30 cellular contexts compared by ENCODE assay signal in the genomic region with DNA sequence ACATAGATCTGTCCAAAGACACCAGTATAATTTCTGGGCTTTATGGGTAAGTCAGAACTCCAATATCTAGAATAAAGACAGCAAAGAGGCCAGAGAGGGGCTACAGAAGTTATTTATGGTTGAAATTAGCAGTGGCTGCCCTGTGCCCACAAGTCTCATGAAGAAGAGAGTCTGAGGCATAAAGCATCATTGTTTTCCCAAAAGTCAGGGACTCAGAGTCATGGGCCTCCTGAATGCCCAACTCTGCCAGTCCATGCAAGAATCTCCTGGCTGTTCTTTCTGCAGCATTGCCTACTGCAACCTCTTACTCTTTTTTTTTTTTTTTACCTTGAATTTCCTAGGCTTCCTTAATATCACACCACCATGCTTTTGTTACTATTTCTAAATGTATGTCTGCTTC. TPM values are rescaled to one million over a fixed set of nuclear protein-coding genes. Genes with fewer than 3 reads are reported as not detected.
"Had no signal": no experiment of that assay in that cellular context is flagged by ENCODE, and none has a peak within 500 bp of the region (broad histone marks: within the 10 kb centered on the region; RNA-seq: fewer than 3 reads in every experiment).

No MANE protein-coding gene starts in this region.

- H3K27me3 Mint-ChIP-seq: activated naive CD4-positive, alpha-beta T cell treated with anti-CD3 and anti-CD28 coated beads, Interleukin-2, amount 50 U/mL, for 24 hours had no signal

- H3K4me1 Mint-ChIP-seq: activated naive CD4-positive, alpha-beta T cell treated with anti-CD3 and anti-CD28 coated beads, Interleukin-2, amount 50 U/mL, for 24 hours had no signal

- H3K27me3 ChIP-seq: adrenal gland, body of pancreas, breast epithelium, Peyer's patch had no signal

- H3K4me3 Mint-ChIP-seq: activated CD8-positive, alpha-beta T cell treated with anti-CD3 and anti-CD28 coated beads for 36 hours; activated naive CD4-positive, alpha-beta T cell treated with anti-CD3 and anti-CD28 coated beads, Interleukin-2, amount 50 U/mL, for 24 hours; activated T-cell treated with anti-CD3 and anti-CD28 coated beads, Interleukin-2, amount 50 U/mL, for 24 hours had no signal

- DNase-seq: activated CD4-positive, alpha-beta T cell treated with anti-CD3 and anti-CD28 coated beads for 1 hour; activated CD4-positive, alpha-beta T cell treated with anti-CD3 and anti-CD28 coated beads for 48 hours; activated CD4-positive, CD25-positive, alpha-beta regulatory T cell; activated CD8-positive, alpha-beta T cell treated with anti-CD3 and anti-CD28 coated beads for 36 hours; activated gamma-delta T cell; activated naive CD4-positive, alpha-beta T cell treated with Interleukin-2 at 50 U/mL for 16 hours; activated T-cell treated with anti-CD3 and anti-CD28 coated beads, Interleukin-2, amount 50 U/mL, for 24 hours; adrenal gland; body of pancreas; NCI-H1092 treated with DMSO at 0.1 percent for 48 hours; NCI-H1417; NCI-H146; NCI-H187; NCI-H2081 treated with DMSO at 0.1 percent for 48 hours; NCI-H345; NCI-H524 treated with DMSO at 0.1 percent for 48 hours; NK-92 treated with Interleukin-12 subunit alpha and Interleukin-12 subunit beta, amount 100 ng/mL, for 24 hours; PC-3; Peyer's patch; RPMI8226; SIG-M5; SW 1271; T1000; WERI-Rb-1 had no signal

- H3K9me3 Mint-ChIP-seq: activated CD8-positive, alpha-beta T cell treated with anti-CD3 and anti-CD28 coated beads for 36 hours; activated naive CD4-positive, alpha-beta T cell treated with anti-CD3 and anti-CD28 coated beads, Interleukin-2, amount 50 U/mL, for 24 hours; activated T-cell treated with anti-CD3 and anti-CD28 coated beads, Interleukin-2, amount 50 U/mL, for 24 hours; activated T-helper 2 cell treated with anti-CD3 and anti-CD28 coated beads, Interferon-gamma antibody, Interleukin-2, Interleukin-4, amounts not matched to agents 10 μg/mL and 5 μg/mL and 100 μg/mL, durations not matched to agents 14 hours and 24 hours and 36 hours had no signal

- H3K27ac ChIP-seq: adrenal gland, body of pancreas, breast epithelium, Peyer's patch, WERI-Rb-1 had no signal

- ATAC-seq: activated CD8-positive, alpha-beta T cell treated with anti-CD3 and anti-CD28 coated beads for 36 hours; body of pancreas; K562; PC-3 had no signal

- H3K4me3 ChIP-seq: adrenal gland, body of pancreas, breast epithelium, K562, Peyer's patch had no signal

- H3K36me3 Mint-ChIP-seq: activated naive CD4-positive, alpha-beta T cell treated with anti-CD3 and anti-CD28 coated beads, Interleukin-2, amount 50 U/mL, for 24 hours had no signal

- H3K36me3 ChIP-seq: breast epithelium, WERI-Rb-1 had no signal

- H3K27ac Mint-ChIP-seq: activated CD8-positive, alpha-beta T cell treated with anti-CD3 and anti-CD28 coated beads for 36 hours; activated naive CD4-positive, alpha-beta T cell treated with anti-CD3 and anti-CD28 coated beads, Interleukin-2, amount 50 U/mL, for 24 hours; activated T-cell treated with anti-CD3 and anti-CD28 coated beads, Interleukin-2, amount 50 U/mL, for 24 hours; activated T-helper 2 cell treated with anti-CD3 and anti-CD28 coated beads, Interferon-gamma antibody, Interleukin-2, Interleukin-4, amounts not matched to agents 10 μg/mL and 5 μg/mL and 100 μg/mL, durations not matched to agents 14 hours and 24 hours and 36 hours had no signal

RNA-seq across cellular contexts. Expression of a gene that starts 49.6 kb away (rescaled TPM):
- total RNA-seq: activated CD8-positive, alpha-beta T cell treated with anti-CD3 and anti-CD28 coated beads for 36 hours; activated T-helper 2 cell treated with anti-CD3 and anti-CD28 coated beads, Interferon-gamma antibody, Interleukin-2, Interleukin-4, amounts not matched to agents 10 μg/mL and 5 μg/mL and 100 μg/mL, durations not matched to agents 14 hours and 24 hours and 36 hours; T-helper 1 cell treated with Interleukin-12 subunit alpha and Interleukin-12 subunit beta and Interleukin-4 antibody, amounts not matched to agents 30 ng/mL and 1 ng/mL, for 36 hours; T-helper 2 cell treated with Interferon-gamma antibody and Interleukin-4, amounts not matched to agents 100 ng/mL and 5 ng/mL, for 36 hours had no signal
